In the genomic region with DNA sequence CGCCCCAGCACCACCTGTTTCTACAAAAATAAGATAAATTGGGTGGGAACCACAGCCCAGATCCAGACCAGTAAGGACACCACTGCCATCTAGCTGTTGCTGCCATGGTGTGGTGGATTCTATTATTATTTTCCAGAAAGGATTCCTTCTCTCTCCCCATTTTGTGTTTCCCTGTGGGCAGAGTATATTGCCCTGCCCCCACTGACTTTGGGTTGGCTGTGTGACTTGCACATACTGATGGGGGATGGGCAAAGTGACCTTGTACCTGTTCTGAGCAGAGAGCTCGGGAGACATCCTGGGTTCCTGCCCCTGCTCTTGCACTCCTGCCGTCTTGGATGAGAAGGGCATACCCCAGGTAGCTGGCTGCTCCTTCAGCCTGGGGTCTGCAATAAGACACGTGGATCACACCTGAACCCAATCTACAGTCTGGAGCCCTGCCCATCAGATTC, we compare ENCODE assay signal across 8 cellular contexts. TPM values are rescaled to one million over a fixed set of nuclear protein-coding genes. Genes with fewer than 3 reads are reported as not detected.
DNase-seq lines count a peak whose midpoint lies in the region; ATAC-seq and TF ChIP-seq lines count a peak whose summit lies in the region.

No MANE protein-coding gene starts in this region.

- no peaks in the 10 kb centered on the region for H3K4me1 ChIP-seq in tibial nerve

- H3K4me1 Mint-ChIP-seq in osteocyte (ENCODE audit: unreplicated experiment) = no peaks in the 10 kb centered on the region

- H3K4me3 ChIP-seq in LNCaP clone FGC (ENCODE audit: low read depth, low read length) = no peak overlapping the region
- no peak overlapping the region for H3K4me3 ChIP-seq in astrocyte of the cerebellum (ENCODE audit: low read depth, low read length)
- H3K4me3 ChIP-seq in tibial nerve = no peak overlapping the region

- H3K27me3 ChIP-seq in tibial nerve = no peaks in the 10 kb centered on the region

- no peaks in the 10 kb centered on the region for H3K36me3 ChIP-seq in tibial nerve

- peak; percentile 62 for TF ChIP-seq CTCF in LNCaP clone FGC (IDR thresholded peaks at IDR 0.05; ENCODE audit: control insufficient read depth, extremely low read depth, insufficient read depth)
- TF ChIP-seq CTCF in astrocyte of the cerebellum (IDR thresholded peaks at IDR 0.05; ENCODE audit: low read depth, low read length, missing control alignments) = peak; percentile 38
- peak; percentile 54 for TF ChIP-seq CTCF in osteocyte (IDR thresholded peaks at IDR 0.05)
- TF ChIP-seq CTCF in tibial nerve (IDR thresholded peaks at IDR 0.05) = peak in 2 of 5 experiments; percentile 9 to 11

- no peak for TF ChIP-seq EP300 in tibial nerve (IDR thresholded peaks at IDR 0.05)

- H3K9me3 Mint-ChIP-seq in osteocyte (ENCODE audit: unreplicated experiment) = no peaks in the 10 kb centered on the region

- ATAC-seq in GM21786 (IDR thresholded peaks at IDR 0.05; ENCODE audit: unreplicated experiment) = no peak
- ATAC-seq in GM18873 (IDR thresholded peaks at IDR 0.05; ENCODE audit: low FRiP score, unreplicated experiment) = no peak

- 8 to 43% methylated on average over 4 of the region's 4 CpGs for WGBS in tibial nerve, 2 donors

- no peaks in the 10 kb centered on the region for H3K36me3 Mint-ChIP-seq in osteocyte (ENCODE audit: unreplicated experiment)

- peaks cover 9% of the 10 kb centered on the region for H3K27me3 Mint-ChIP-seq in osteocyte (ENCODE audit: unreplicated experiment)

- no peak for TF ChIP-seq POLR2A in tibial nerve (IDR thresholded peaks at IDR 0.05)

- H3K4me3 Mint-ChIP-seq in osteocyte (ENCODE audit: unreplicated experiment) = no peak overlapping the region

- H3K9me3 ChIP-seq in tibial nerve = no peaks in the 10 kb centered on the region

- H3K27ac Mint-ChIP-seq in osteocyte (ENCODE audit: unreplicated experiment) = no peak overlapping the region

- DNase-seq in SIG-M5 treated with dmso at 0.1 percent for 504 hours (lab: John Stamatoyannopoulos, UW; ENCODE audit: unreplicated experiment) (peak; percentile 60), SIG-M5 (lab: John Stamatoyannopoulos, UW) (no peak), LNCaP clone FGC (ENCODE audit: low read depth) (no peak), astrocyte of the cerebellum (ENCODE audit: low read depth) (no peak), osteocyte (ENCODE audit: extremely low spot score, unreplicated experiment) (no peak), tibial nerve (ENCODE audit: low spot score in 2 of 2) (no peak)

- H3K27ac ChIP-seq in tibial nerve = no peak overlapping the region

- in situ Hi-C loops in astrocyte of the cerebellum (cut with HindIII; ENCODE audit: low sequenced_read_pairs) = no loop called here

RNA-seq across cellular contexts. Expression of gene MOAP1, which starts 24.3 kb away (rescaled TPM):
- total RNA-seq in osteocyte (25.4 and 27.1 TPM in 2 replicates), tibial nerve (10 to 100 TPM; 21.8 to 29.3 (median 23.4) TPM)

RNA-seq across cellular contexts. Expression of gene LYSET, which starts 24.7 kb away (rescaled TPM):
- total RNA-seq in osteocyte (23.1 and 23.4 TPM in 2 replicates), tibial nerve (10 to 100 TPM in 2 of 4 donors, 1 to 10 TPM in 2; 6.5 to 11.7 (median 9.3) TPM)

RNA-seq across cellular contexts. Expression of gene ITPK1, which starts 44.7 kb away (rescaled TPM):
- total RNA-seq in osteocyte (31.2 and 32.8 TPM in 2 replicates), tibial nerve (100 to 1,000 TPM in 1 of 4 donors, 10 to 100 TPM in 3; 67.4 to 121 (median 92.5) TPM)

RNA-seq across cellular contexts. Expression of gene GON7, which starts 46.5 kb away (rescaled TPM):
- total RNA-seq in osteocyte (8.8 and 10.4 TPM in 2 replicates), tibial nerve (10 to 100 TPM in 3 of 4 donors, 1 to 10 TPM in 1; 7.5 to 23.4 (median 13.2) TPM)

RNA-seq across cellular contexts. Expression of gene UBR7, which starts 46.7 kb away (rescaled TPM):
- total RNA-seq in osteocyte (22.2 and 24.7 TPM in 2 replicates), tibial nerve (10 to 100 TPM; 20.2 to 40.2 (median 24.5) TPM)
